ENCODE assay signal across 1 cellular context in the genomic region with DNA sequence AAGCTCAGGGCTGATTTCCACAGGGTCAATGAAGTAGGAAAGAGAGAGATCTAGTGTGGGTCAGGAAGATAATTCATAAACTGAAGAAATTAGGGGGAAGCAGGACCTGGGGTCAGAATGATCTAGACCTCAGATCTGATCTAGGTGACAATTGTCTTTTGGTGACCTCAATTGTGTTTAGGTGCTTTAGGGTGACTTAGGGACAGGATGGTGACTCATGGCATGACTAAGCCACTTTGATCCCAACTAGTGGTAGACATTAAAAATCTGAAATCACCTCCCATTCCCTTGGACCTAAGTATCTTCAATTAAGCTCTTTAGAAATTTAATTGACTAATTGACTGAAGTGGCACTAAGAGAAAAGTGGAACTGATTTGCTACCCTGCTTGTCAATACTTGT.
TF ChIP-seq lines count a peak whose summit lies in the region.

No MANE protein-coding gene starts in this region.

TF ChIP-seq in K562, 482 proteins besides CTCF, POLR2A, EP300 and RAD21 (continued from another document):
- TF ChIP-seq, protein P1, sequence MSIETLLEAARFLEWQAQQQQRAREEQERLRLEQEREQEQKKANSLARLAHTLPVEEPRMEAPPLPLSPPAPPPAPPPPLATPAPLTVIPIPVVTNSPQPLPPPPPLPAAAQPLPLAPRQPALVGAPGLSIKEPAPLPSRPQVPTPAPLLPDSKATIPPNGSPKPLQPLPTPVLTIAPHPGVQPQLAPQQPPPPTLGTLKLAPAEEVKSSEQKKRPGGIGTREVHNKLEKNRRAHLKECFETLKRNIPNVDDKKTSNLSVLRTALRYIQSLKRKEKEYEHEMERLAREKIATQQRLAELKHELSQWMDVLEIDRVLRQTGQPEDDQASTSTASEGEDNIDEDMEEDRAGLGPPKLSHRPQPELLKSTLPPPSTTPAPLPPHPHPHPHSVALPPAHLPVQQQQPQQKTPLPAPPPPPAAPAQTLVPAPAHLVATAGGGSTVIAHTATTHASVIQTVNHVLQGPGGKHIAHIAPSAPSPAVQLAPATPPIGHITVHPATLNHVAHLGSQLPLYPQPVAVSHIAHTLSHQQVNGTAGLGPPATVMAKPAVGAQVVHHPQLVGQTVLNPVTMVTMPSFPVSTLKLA (conservative IDR thresholded peaks at IDR 0.05), result no peak
- no peak for TF ChIP-seq ZBTB1 (CRISPR knock-in tag; IDR thresholded peaks at IDR 0.05; ENCODE audit: borderline replicate concordance, low read depth)
- no peak for TF ChIP-seq ZNF79 (CRISPR knock-in tag; IDR thresholded peaks at IDR 0.05; ENCODE audit: low read depth)
- TF ChIP-seq MEIS2 (IDR thresholded peaks at IDR 0.05; ENCODE audit: partially characterized antibody), result no peak
- TF ChIP-seq RAD51 (IDR thresholded peaks at IDR 0.05; ENCODE audit: borderline replicate concordance, low read depth), result no peak
- TF ChIP-seq, protein P2, sequence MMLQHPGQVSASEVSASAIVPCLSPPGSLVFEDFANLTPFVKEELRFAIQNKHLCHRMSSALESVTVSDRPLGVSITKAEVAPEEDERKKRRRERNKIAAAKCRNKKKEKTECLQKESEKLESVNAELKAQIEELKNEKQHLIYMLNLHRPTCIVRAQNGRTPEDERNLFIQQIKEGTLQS (IDR thresholded peaks at IDR 0.05), result 0 out of 2 replicates have a peak, but pooled peaks have one; percentile 25
- TF ChIP-seq, protein P2 (CRISPR knock-in tag; conservative IDR thresholded peaks at IDR 0.05), result no peak
